Comparison of ENCODE assay signal across 1 cellular context in genomic region chr7:5636914-5637313, GRCh38.
TF ChIP-seq lines count a peak whose summit lies in the region.

No MANE protein-coding gene starts in this region.

TF ChIP-seq in SK-N-SH, 30 proteins besides CTCF, POLR2A, EP300 and RAD21 (continued from another document):
- TF ChIP-seq, protein P1, sequence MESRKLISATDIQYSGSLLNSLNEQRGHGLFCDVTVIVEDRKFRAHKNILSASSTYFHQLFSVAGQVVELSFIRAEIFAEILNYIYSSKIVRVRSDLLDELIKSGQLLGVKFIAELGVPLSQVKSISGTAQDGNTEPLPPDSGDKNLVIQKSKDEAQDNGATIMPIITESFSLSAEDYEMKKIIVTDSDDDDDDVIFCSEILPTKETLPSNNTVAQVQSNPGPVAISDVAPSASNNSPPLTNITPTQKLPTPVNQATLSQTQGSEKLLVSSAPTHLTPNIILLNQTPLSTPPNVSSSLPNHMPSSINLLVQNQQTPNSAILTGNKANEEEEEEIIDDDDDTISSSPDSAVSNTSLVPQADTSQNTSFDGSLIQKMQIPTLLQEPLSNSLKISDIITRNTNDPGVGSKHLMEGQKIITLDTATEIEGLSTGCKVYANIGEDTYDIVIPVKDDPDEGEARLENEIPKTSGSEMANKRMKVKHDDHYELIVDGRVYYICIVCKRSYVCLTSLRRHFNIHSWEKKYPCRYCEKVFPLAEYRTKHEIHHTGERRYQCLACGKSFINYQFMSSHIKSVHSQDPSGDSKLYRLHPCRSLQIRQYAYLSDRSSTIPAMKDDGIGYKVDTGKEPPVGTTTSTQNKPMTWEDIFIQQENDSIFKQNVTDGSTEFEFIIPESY (IDR thresholded peaks at IDR 0.05; ENCODE audit: borderline replicate concordance, low read depth), result no peak
- no peak for TF ChIP-seq TAF1 (IDR thresholded peaks at IDR 0.05; ENCODE audit: borderline replicate concordance, low read depth, low read length)
- no peak for TF ChIP-seq RFX5 (IDR thresholded peaks at IDR 0.05; ENCODE audit: low read length)
- TF ChIP-seq FOXM1 (IDR thresholded peaks at IDR 0.05; ENCODE audit: low read depth), result no peak
- no peak for TF ChIP-seq EZH2phosphoT487 (IDR thresholded peaks at IDR 0.05; ENCODE audit: borderline replicate concordance, low read depth)
- TF ChIP-seq USF1 (IDR thresholded peaks at IDR 0.05; ENCODE audit: borderline replicate concordance, low read depth), result no peak
- TF ChIP-seq FOXJ3 (CRISPR knock-in tag; IDR thresholded peaks at IDR 0.05), result no peak
- TF ChIP-seq RCOR1 (IDR thresholded peaks at IDR 0.05; ENCODE audit: low read length), result no peak
- TF ChIP-seq, protein P2, sequence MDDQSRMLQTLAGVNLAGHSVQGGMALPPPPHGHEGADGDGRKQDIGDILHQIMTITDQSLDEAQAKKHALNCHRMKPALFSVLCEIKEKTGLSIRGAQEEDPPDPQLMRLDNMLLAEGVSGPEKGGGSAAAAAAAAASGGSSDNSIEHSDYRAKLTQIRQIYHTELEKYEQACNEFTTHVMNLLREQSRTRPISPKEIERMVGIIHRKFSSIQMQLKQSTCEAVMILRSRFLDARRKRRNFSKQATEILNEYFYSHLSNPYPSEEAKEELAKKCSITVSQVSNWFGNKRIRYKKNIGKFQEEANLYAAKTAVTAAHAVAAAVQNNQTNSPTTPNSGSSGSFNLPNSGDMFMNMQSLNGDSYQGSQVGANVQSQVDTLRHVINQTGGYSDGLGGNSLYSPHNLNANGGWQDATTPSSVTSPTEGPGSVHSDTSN (IDR thresholded peaks at IDR 0.05), result peak; percentile 91
- TF ChIP-seq ELF1 (IDR thresholded peaks at IDR 0.05), result no peak
- peak; percentile 90 for TF ChIP-seq JUND (IDR thresholded peaks at IDR 0.05)
